In genomic region chr5:131533844-131534243, GRCh38 we compare ENCODE assay signal across 15 cellular contexts.
DNase-seq lines count a peak whose midpoint lies in the region; ATAC-seq and TF ChIP-seq lines count a peak whose summit lies in the region.
"Had no signal": no experiment of that assay in that cellular context is flagged by ENCODE, and none has a peak within 500 bp of the region (broad histone marks: within the 10 kb centered on the region; RNA-seq: fewer than 3 reads in every experiment).

No MANE protein-coding gene starts in this region.

- H3K9me2 ChIP-seq in PC-9 (ENCODE audit: insufficient read depth) (no peaks in the 10 kb centered on the region), hepatocyte (replicated peaks; ENCODE audit: insufficient read depth) (no peaks in the 10 kb centered on the region)

- H3K79me2 ChIP-seq in PC-9 (ENCODE audit: low read depth) (no peaks in the 10 kb centered on the region), hepatocyte (no peaks in the 10 kb centered on the region)

- H3K4me2 ChIP-seq in PC-9 = no peak overlapping the region
- no peak overlapping the region for H3K4me2 ChIP-seq in hepatocyte

- H3K36me3 Mint-ChIP-seq in effector memory CD8-positive, alpha-beta T cell (ENCODE audit: insufficient read depth) = peaks cover 26% of the 10 kb centered on the region

- peak overlapping the region in 1 of 2 donors; percentile 80 for H3K27ac Mint-ChIP-seq in effector memory CD8-positive, alpha-beta T cell

- no peaks in the 10 kb centered on the region for H3K27me3 ChIP-seq in AG04450 (ENCODE audit: control insufficient read depth, insufficient read depth, low read length)
- H3K27me3 ChIP-seq in PC-9 (ENCODE audit: insufficient read depth, low read depth) = no peaks in the 10 kb centered on the region
- H3K27me3 ChIP-seq in hepatocyte = no peaks in the 10 kb centered on the region
- H3K27me3 ChIP-seq in upper lobe of left lung = no peaks in the 10 kb centered on the region
- H3K27me3 ChIP-seq: ascending aorta, left lung, Peyer's patch had no signal

- CTCF ChIA-PET in AG04450 (lab: Charles Lee) (interaction anchor here (0.6 to 1.6 kb wide), 3 partner anchors 10 to 139 kb away, joined by 4 to 5 read pairs (median 5); no protein-coding TSS in a partner anchor), PC-9 (lab: Charles Lee) (no interaction called here)

- no peak overlapping the region for H2AFZ ChIP-seq in PC-9
- H2AFZ ChIP-seq in hepatocyte = no peak overlapping the region

- H3K36me3 ChIP-seq in PC-9 (ENCODE audit: low read depth) = no peaks in the 10 kb centered on the region
- no peaks in the 10 kb centered on the region for H3K36me3 ChIP-seq in hepatocyte (replicated peaks; ENCODE audit: insufficient read depth, low read depth)
- no peaks in the 10 kb centered on the region for H3K36me3 ChIP-seq in upper lobe of left lung
- H3K36me3 ChIP-seq: ascending aorta, left lung had no signal

- TF ChIP-seq CTCF in AG04450 (IDR thresholded peaks at IDR 0.05; ENCODE audit: low read depth, low read length) (peak; percentile 31), PC-9 (conservative IDR thresholded peaks at IDR 0.05) (peak; percentile 19; the same call in 1 of the 2 replicates), hepatocyte (IDR thresholded peaks at IDR 0.05; ENCODE audit: poor library complexity) (no peak), upper lobe of left lung (IDR thresholded peaks at IDR 0.05) (no peak)

- BruUV-seq in PC-9 (replicated peaks; lab: Mats Ljungman, UMichigan) = no TSS peak

- no peak for TF ChIP-seq POLR2A in upper lobe of left lung (IDR thresholded peaks at IDR 0.05)

- peak; percentile 29 for ATAC-seq in effector memory CD8-positive, alpha-beta T cell (replicated peaks)
- no peak for ATAC-seq in upper lobe of left lung (ENCODE audit: low FRiP score in 2 of 2)
- ATAC-seq: left lung had no signal

- intact Hi-C loops in PC-9 (cut with micrococcal nuclease; ENCODE audit: unreplicated experiment) = no loop called here

- no peak for TF ChIP-seq EP300 in upper lobe of left lung (IDR thresholded peaks at IDR 0.05)

- POLR2A ChIA-PET in AG04450 (lab: Yijun Ruan, JAX) = no interaction called here
- POLR2A ChIA-PET in PC-9 (lab: Charles Lee; ENCODE audit: unreplicated experiment) = no interaction called here

- H3K4me1 ChIP-seq in PC-9 (replicated peaks; ENCODE audit: insufficient read depth) = peaks cover 13% of the 10 kb centered on the region
- H3K4me1 ChIP-seq in hepatocyte (ENCODE audit: insufficient read depth) = no peaks in the 10 kb centered on the region
- peaks cover 0 to 21% (median 20%) of the 10 kb centered on the region in 4 donors for H3K4me1 ChIP-seq in upper lobe of left lung
- H3K4me1 ChIP-seq: ascending aorta had no signal

- H3K4me3 ChIP-seq in AG04450 (ENCODE audit: low read depth, low read length) = no peak overlapping the region
- H3K4me3 ChIP-seq in PC-9 = no peak overlapping the region
- no peak overlapping the region for H3K4me3 ChIP-seq in hepatocyte
- H3K4me3 ChIP-seq in upper lobe of left lung = no peak overlapping the region
- H3K4me3 ChIP-seq: ascending aorta, left lung, Peyer's patch had no signal

- peaks cover 12% of the 10 kb centered on the region for H3F3A ChIP-seq in PC-9 (ENCODE audit: insufficient read depth, low read depth)

- DNase-seq in AG04450 (ENCODE audit: low read depth, low spot score) = no peak
- DNase-seq in DMS53 (lab: John Stamatoyannopoulos, UW) = peak; percentile 64
- no peak for DNase-seq in PC-9
- DNase-seq in effector memory CD8-positive, alpha-beta T cell = no peak
- no peak for DNase-seq in hepatocyte (ENCODE audit: low spot score)
- DNase-seq in GF-D8 (lab: John Stamatoyannopoulos, UW) = no peak
- no peak for DNase-seq in NCI-H345 treated with DMSO at 0.1 percent for 48 hours (lab: John Stamatoyannopoulos, UW; ENCODE audit: unreplicated experiment)
- DNase-seq in upper lobe of left lung = no peak
- DNase-seq: activated CD4-positive, alpha-beta T cell treated with anti-CD3 and anti-CD28 coated beads for 48 hours; DMS153; GOT3; left lung; NCI-H1048; Peyer's patch had no signal

- no peaks in the 10 kb centered on the region for H3K27me3 Mint-ChIP-seq in effector memory CD8-positive, alpha-beta T cell

- H3K27ac ChIP-seq in AG04450 (ENCODE audit: low read depth, low read length) (no peak overlapping the region), PC-9 (no peak overlapping the region), hepatocyte (no peak overlapping the region), upper lobe of left lung (no peak overlapping the region)
- H3K27ac ChIP-seq: ascending aorta, left lung, Peyer's patch had no signal

- H3K9me3 ChIP-seq in AG04450 (ENCODE audit: control insufficient read depth, insufficient read depth, low read length) (no peaks in the 10 kb centered on the region), PC-9 (ENCODE audit: insufficient read depth, low read depth) (no peaks in the 10 kb centered on the region), hepatocyte (ENCODE audit: low read depth) (no peaks in the 10 kb centered on the region), upper lobe of left lung (no peaks in the 10 kb centered on the region)
- H3K9me3 ChIP-seq: ascending aorta, left lung, Peyer's patch had no signal

- H3K4me1 Mint-ChIP-seq in effector memory CD8-positive, alpha-beta T cell (ENCODE audit: low read depth in 2 of 2) = peaks cover 42 to 56% of the 10 kb centered on the region in 2 donors

- no peaks in the 10 kb centered on the region for H4K20me1 ChIP-seq in PC-9 (ENCODE audit: insufficient read depth)
- H4K20me1 ChIP-seq in hepatocyte (ENCODE audit: insufficient read depth, poor library complexity, severe bottlenecking) = no peaks in the 10 kb centered on the region

- peak overlapping the region in 1 of 2 donors; percentile 16 for H3K4me3 Mint-ChIP-seq in effector memory CD8-positive, alpha-beta T cell

- no peaks in the 10 kb centered on the region for H3K9me3 Mint-ChIP-seq in effector memory CD8-positive, alpha-beta T cell

- 100% methylated on average over 1 of the region's 1 CpG for WGBS in hepatocyte (ENCODE audit: low lambda C conversion rate, missing lambda C conversion rate)
- 100% methylated on average over 1 of the region's 1 CpG for WGBS in upper lobe of left lung, 2 donors

Comparison
In these comparisons a context has a peak if more than half of its experiments do, and no peak if none do; other contexts are left out.
1. CTCF ChIP-seq: peak in AG04450 (single experiment) and PC-9 (single experiment); none in hepatocyte (single experiment) and upper lobe of left lung (0 of 6).